26 cellular contexts compared by ENCODE assay signal in genomic region chr11:105821366-105821765, GRCh38.
A peak's percentile ranks its signal among the peaks of the same experiment; 100 is the strongest.
DNase-seq lines count a peak whose midpoint lies in the region; ATAC-seq and TF ChIP-seq lines count a peak whose summit lies in the region.
"Had no signal": no experiment of that assay in that cellular context is flagged by ENCODE, and none has a peak within 500 bp of the region (broad histone marks: within the 10 kb centered on the region; RNA-seq: fewer than 3 reads in every experiment).

No MANE protein-coding gene starts in this region.

- H3K36me3 ChIP-seq in A673 (ENCODE audit: insufficient read depth, low read length, poor library complexity, severe bottlenecking) = no peaks in the 10 kb centered on the region
- H3K36me3 ChIP-seq: heart left ventricle, upper lobe of left lung had no signal

- POLR2A ChIA-PET in A673 (lab: Charles Lee; ENCODE audit: low non-redundant PET) = no interaction called here

- no peaks in the 10 kb centered on the region for H3K4me1 Mint-ChIP-seq in activated naive CD8-positive, alpha-beta T cell treated with anti-CD3 and anti-CD28 coated beads, Interleukin-2, amount 50 U/mL, for 24 hours
- H3K4me1 Mint-ChIP-seq: CD4-positive, CD25-positive, alpha-beta regulatory T cell; IgD-negative memory B cell; stimulated activated naive B cell treated with anti-CD40 and anti-IgM and Interleukin-4, amounts not matched to agents 10 μg/mL and 1 μg/mL and 100 μg/mL, for 72 hours had no signal

- no peaks in the 10 kb centered on the region for H3K9me3 Mint-ChIP-seq in activated naive CD8-positive, alpha-beta T cell treated with anti-CD3 and anti-CD28 coated beads, Interleukin-2, amount 50 U/mL, for 24 hours
- H3K9me3 Mint-ChIP-seq: activated T-cell treated with anti-CD3 and anti-CD28 coated beads, Interleukin-2, amount 50 U/mL, for 72 hours; CD4-positive, CD25-positive, alpha-beta regulatory T cell; dendritic cell treated with granulocyte-macrophage colony-stimulating factor and Interleukin-4, amounts not matched to agents 40 ng/mL and 50 ng/mL, for 4 days; IgD-negative memory B cell; stimulated activated naive B cell treated with anti-CD40 and anti-IgM and Interleukin-4, amounts not matched to agents 10 μg/mL and 1 μg/mL and 100 μg/mL, for 72 hours had no signal

- no peak overlapping the region for H3K4me3 ChIP-seq in A673 (ENCODE audit: low read depth, low read length, poor library complexity, severe bottlenecking)
- H3K4me3 ChIP-seq: heart left ventricle, upper lobe of left lung had no signal

- CTCF ChIA-PET in A673 (lab: Charles Lee) = no interaction called here

- H3K9me3 ChIP-seq in A673 (ENCODE audit: low read depth, low read length, poor library complexity, severe bottlenecking) = no peaks in the 10 kb centered on the region
- H3K9me3 ChIP-seq: heart left ventricle, SK-N-SH, upper lobe of left lung had no signal

- no peaks in the 10 kb centered on the region for H3K4me1 ChIP-seq in A673 (ENCODE audit: insufficient read depth, low read length, poor library complexity, severe bottlenecking)
- H3K4me1 ChIP-seq: heart left ventricle, upper lobe of left lung had no signal

- intact Hi-C loops in A673 (cut with micrococcal nuclease; ENCODE audit: unreplicated experiment) = no loop called here

- no peak for TF ChIP-seq CTCF in A673 (conservative IDR thresholded peaks at IDR 0.05; ENCODE audit: low read depth, low read length)

- no peaks in the 10 kb centered on the region for H3K27me3 ChIP-seq in A673 (replicated peaks; ENCODE audit: insufficient read depth, low read depth, low read length, poor library complexity)
- H3K27me3 ChIP-seq: upper lobe of left lung had no signal

- no peaks in the 10 kb centered on the region for H3K27me3 Mint-ChIP-seq in activated naive CD8-positive, alpha-beta T cell treated with anti-CD3 and anti-CD28 coated beads, Interleukin-2, amount 50 U/mL, for 24 hours
- H3K27me3 Mint-ChIP-seq: CD4-positive, CD25-positive, alpha-beta regulatory T cell; dendritic cell treated with granulocyte-macrophage colony-stimulating factor and Interleukin-4, amounts not matched to agents 40 ng/mL and 50 ng/mL, for 4 days; natural killer cell treated with Interleukin-12 subunit alpha and Interleukin-12 subunit beta and Interleukin-15 and Interleukin-18, amount 100 ng/mL, for 72 hours; stimulated activated naive B cell treated with anti-CD40 and anti-IgM and Interleukin-4, amounts not matched to agents 10 μg/mL and 1 μg/mL and 100 μg/mL, for 72 hours had no signal

- no TSS peak for BruUV-seq in A673 (replicated peaks; lab: Mats Ljungman, UMichigan)

- H3K36me3 Mint-ChIP-seq in activated naive CD8-positive, alpha-beta T cell treated with anti-CD3 and anti-CD28 coated beads, Interleukin-2, amount 50 U/mL, for 24 hours (ENCODE audit: low read depth) = no peaks in the 10 kb centered on the region
- H3K36me3 Mint-ChIP-seq: CD4-positive, CD25-positive, alpha-beta regulatory T cell; IgD-negative memory B cell; natural killer cell treated with Interleukin-12 subunit alpha and Interleukin-12 subunit beta and Interleukin-15 and Interleukin-18, amount 100 ng/mL, for 72 hours; stimulated activated naive B cell treated with anti-CD40 and anti-IgM and Interleukin-4, amounts not matched to agents 10 μg/mL and 1 μg/mL and 100 μg/mL, for 72 hours had no signal

- no peak overlapping the region for H3K4me3 Mint-ChIP-seq in activated naive CD8-positive, alpha-beta T cell treated with anti-CD3 and anti-CD28 coated beads, Interleukin-2, amount 50 U/mL, for 24 hours
- H3K4me3 Mint-ChIP-seq: activated T-cell treated with anti-CD3 and anti-CD28 coated beads, Interleukin-2, amount 50 U/mL, for 72 hours; CD4-positive, CD25-positive, alpha-beta regulatory T cell; dendritic cell treated with granulocyte-macrophage colony-stimulating factor and Interleukin-4, amounts not matched to agents 40 ng/mL and 50 ng/mL, for 4 days; IgD-negative memory B cell; natural killer cell treated with Interleukin-12 subunit alpha and Interleukin-12 subunit beta and Interleukin-15 and Interleukin-18, amount 100 ng/mL, for 72 hours; stimulated activated naive B cell treated with anti-CD40 and anti-IgM and Interleukin-4, amounts not matched to agents 10 μg/mL and 1 μg/mL and 100 μg/mL, for 72 hours; T-helper 17 cell had no signal

- peak; percentile 31 for DNase-seq in A673 (ENCODE audit: low spot score)
- DNase-seq in HT1080 (ENCODE audit: low read depth) = peak; percentile 17
- peak; percentile 7 for DNase-seq in amniotic epithelial cell (ENCODE audit: low read depth)
- peak; percentile 13 for DNase-seq in left kidney (ENCODE audit: low read depth, low spot score)
- DNase-seq in CD1c-positive myeloid dendritic cell (ENCODE audit: extremely low spot score) = no peak
- no peak for DNase-seq in 8988T
- DNase-seq in activated naive CD8-positive, alpha-beta T cell treated with anti-CD3 and anti-CD28 coated beads, Interleukin-2, amount 50 U/mL, for 24 hours = no peak
- DNase-seq: activated CD4-positive, alpha-beta T cell treated with anti-CD3 and anti-CD28 coated beads, Interleukin-2, amount 50 U/mL, for 4 hours; activated T-cell treated with anti-CD3 and anti-CD28 coated beads, Interleukin-2, amount 50 U/mL, for 72 hours; CD4-positive, CD25-positive, alpha-beta regulatory T cell; central memory CD4-positive, alpha-beta T cell; heart left ventricle; NCI-H1436 treated with DMSO at 0.1 percent for 48 hours; NCI-H226; NCI-H774; SK-N-SH; stimulated activated naive B cell treated with anti-CD40 and anti-IgM and Interleukin-4, amounts not matched to agents 10 μg/mL and 1 μg/mL and 100 μg/mL, for 72 hours; T-helper 17 cell; upper lobe of left lung had no signal

- H3K27ac Mint-ChIP-seq in activated naive CD8-positive, alpha-beta T cell treated with anti-CD3 and anti-CD28 coated beads, Interleukin-2, amount 50 U/mL, for 24 hours = no peak overlapping the region
- H3K27ac Mint-ChIP-seq: activated T-cell treated with anti-CD3 and anti-CD28 coated beads, Interleukin-2, amount 50 U/mL, for 72 hours; CD4-positive, CD25-positive, alpha-beta regulatory T cell; dendritic cell treated with granulocyte-macrophage colony-stimulating factor and Interleukin-4, amounts not matched to agents 40 ng/mL and 50 ng/mL, for 4 days; IgD-negative memory B cell; natural killer cell treated with Interleukin-12 subunit alpha and Interleukin-12 subunit beta and Interleukin-15 and Interleukin-18, amount 100 ng/mL, for 72 hours; stimulated activated naive B cell treated with anti-CD40 and anti-IgM and Interleukin-4, amounts not matched to agents 10 μg/mL and 1 μg/mL and 100 μg/mL, for 72 hours; T-helper 17 cell had no signal

- H3K27ac ChIP-seq in A673 (ENCODE audit: low read depth, low read length, poor library complexity, severe bottlenecking) = no peak overlapping the region
- H3K27ac ChIP-seq: 22Rv1, heart left ventricle, upper lobe of left lung had no signal

- no peak for ATAC-seq in activated naive CD8-positive, alpha-beta T cell treated with anti-CD3 and anti-CD28 coated beads, Interleukin-2, amount 50 U/mL, for 24 hours
- ATAC-seq in GM21526 (IDR thresholded peaks at IDR 0.05; ENCODE audit: low FRiP score, unreplicated experiment) = no peak
- ATAC-seq: activated T-cell treated with anti-CD3 and anti-CD28 coated beads, Interleukin-2, amount 50 U/mL, for 72 hours; esophagus mucosa; HCT116; heart left ventricle; natural killer cell treated with Interleukin-12 subunit alpha and Interleukin-12 subunit beta and Interleukin-15 and Interleukin-18, amount 100 ng/mL, for 72 hours; stimulated activated naive B cell treated with anti-CD40 and anti-IgM and Interleukin-4, amounts not matched to agents 10 μg/mL and 1 μg/mL and 100 μg/mL, for 72 hours; T-helper 17 cell had no signal

Comparison
In these comparisons a context has a peak if more than half of its experiments do, and no peak if none do; other contexts are left out.
1. DNase-seq: peak in A673 (single experiment), HT1080 (single experiment), amniotic epithelial cell (single experiment) and left kidney (single experiment); none in CD1c-positive myeloid dendritic cell (single experiment), 8988T (single experiment) and activated naive CD8-positive, alpha-beta T cell treated with anti-CD3 and anti-CD28 coated beads, Interleukin-2, amount 50 U/mL, for 24 hours (single experiment).